1 cellular context compared by ENCODE assay signal in genomic region chr19:58098682-58098998, GRCh38.
TF ChIP-seq lines count a peak whose summit lies in the region.

No MANE protein-coding gene starts in this region.

TF ChIP-seq in IMR-90, 13 proteins besides CTCF, POLR2A, EP300 and RAD21 (continued from another document):
- TF ChIP-seq ELK1 (IDR thresholded peaks at IDR 0.05; ENCODE audit: borderline replicate concordance, low read depth, low read length) (no peak), RCOR1 (IDR thresholded peaks at IDR 0.05; ENCODE audit: insufficient replicate concordance, low read length) (no peak), CEBPB (IDR thresholded peaks at IDR 0.05; ENCODE audit: low read depth, low read length) (no peak), USF2 (IDR thresholded peaks at IDR 0.05; ENCODE audit: low read depth, low read length) (no peak), FOS (IDR thresholded peaks at IDR 0.05; ENCODE audit: low read depth, low read length) (no peak), NFE2L2 (IDR thresholded peaks at IDR 0.05; ENCODE audit: low read depth, low read length) (no peak), RFX5 (IDR thresholded peaks at IDR 0.05; ENCODE audit: low read depth, low read length) (no peak), SMC3 (IDR thresholded peaks at IDR 0.05; ENCODE audit: low read depth, low read length) (no peak), BHLHE40 (IDR thresholded peaks at IDR 0.05; ENCODE audit: low read depth, low read length) (no peak)
TF ChIP-seq in IMR-90: peak in this region for 0.
